ENCODE assay signal across 16 cellular contexts in genomic region chr3:54215521-54215920, GRCh38.
DNase-seq lines count a peak whose midpoint lies in the region.
"Had no signal": no experiment of that assay in that cellular context is flagged by ENCODE, and none has a peak within 500 bp of the region (broad histone marks: within the 10 kb centered on the region; RNA-seq: fewer than 3 reads in every experiment).

No MANE protein-coding gene starts in this region.

- no peak overlapping the region for H4K8ac ChIP-seq in mesendoderm (ENCODE audit: low read depth, low read length)

- H2AK5ac ChIP-seq in mesendoderm (ENCODE audit: low read length): no peak overlapping the region

- DNase-seq in HK-2 (ENCODE audit: unreplicated experiment): peak; percentile 4
- DNase-seq in kidney glomerular epithelial cell (lab: John Stamatoyannopoulos, UW): peak; percentile 2
- no peak for DNase-seq in mesendoderm
- DNase-seq in renal cortical epithelial cell (ENCODE audit: low read depth): peak; percentile 55
- no peak for DNase-seq in iPS-NIHi11 (ENCODE audit: low spot score)
- DNase-seq in stimulated activated CD4-positive, alpha-beta T cell treated with anti-CD3 and anti-CD28 coated beads, Interleukin-1b, Interleukin-23, amount 100 ng/mL, for 48 hours: no peak
- no peak for DNase-seq in DMS53 (lab: John Stamatoyannopoulos, UW)
- DNase-seq: Caco-2; CD4-positive, CD25-positive, alpha-beta regulatory T cell; CD8-positive, alpha-beta T cell; DMS153; DND-41; H9 had no signal

- H2BK15ac ChIP-seq in mesendoderm (replicated peaks; ENCODE audit: low read depth): no peak overlapping the region

- H3K27me3 ChIP-seq in mesendoderm (ENCODE audit: insufficient read depth, low read length, poor library complexity): no peaks in the 10 kb centered on the region
- H3K27me3 ChIP-seq: BLaER1 had no signal

- no peak overlapping the region for H3K4me2 ChIP-seq in mesendoderm (ENCODE audit: low read length)
- H3K4me2 ChIP-seq: BLaER1, GM23338 had no signal

- H3K79me2 ChIP-seq in mesendoderm (ENCODE audit: control insufficient read depth, insufficient read depth, low read length): no peaks in the 10 kb centered on the region

- H3K18ac ChIP-seq in mesendoderm (ENCODE audit: low read length): no peak overlapping the region

- H3K4ac ChIP-seq in mesendoderm (ENCODE audit: low read depth, low read length): no peak overlapping the region

- no peaks in the 10 kb centered on the region for H3K4me1 ChIP-seq in mesendoderm (ENCODE audit: control insufficient read depth, low read depth, low read length)
- H3K4me1 ChIP-seq: Caco-2 had no signal

- H3K79me1 ChIP-seq in mesendoderm (ENCODE audit: low read length): no peaks in the 10 kb centered on the region

- no peak overlapping the region for H3K9ac ChIP-seq in mesendoderm (ENCODE audit: low read length)
- H3K9ac ChIP-seq: BLaER1 had no signal

- peak overlapping the region; percentile 6 for H3K56ac ChIP-seq in mesendoderm (ENCODE audit: low read length)

- H3K23ac ChIP-seq in mesendoderm (ENCODE audit: low read length): no peak overlapping the region

- H3K4me3 ChIP-seq in mesendoderm (ENCODE audit: low read length): no peak overlapping the region
- H3K4me3 ChIP-seq: BLaER1, GM23338 had no signal

- no peak overlapping the region for H2BK5ac ChIP-seq in mesendoderm (ENCODE audit: low read length)

- H4K5ac ChIP-seq in mesendoderm (ENCODE audit: low read length): no peak overlapping the region

- H3K36me3 ChIP-seq in mesendoderm (ENCODE audit: control insufficient read depth, insufficient read depth, low read length): no peaks in the 10 kb centered on the region
- H3K36me3 ChIP-seq: BLaER1 had no signal

- no peak overlapping the region for H2BK120ac ChIP-seq in mesendoderm (ENCODE audit: low read depth, low read length)

- no CpG with 5 or more reads among the region's 5 CpGs for WGBS in mesendoderm (ENCODE audit: extremely low coverage, insufficient coverage, low lambda C conversion rate)

- H3K27ac ChIP-seq in mesendoderm (ENCODE audit: low read depth, low read length): no peak overlapping the region
- H3K27ac ChIP-seq: BLaER1, C4-2B had no signal

Comparison
In these comparisons a context has a peak if more than half of its experiments do, and no peak if none do; other contexts are left out.
1. DNase-seq: peak in HK-2 (single experiment), kidney glomerular epithelial cell (single experiment) and renal cortical epithelial cell (single experiment); none in mesendoderm (single experiment), iPS-NIHi11 (single experiment), stimulated activated CD4-positive, alpha-beta T cell treated with anti-CD3 and anti-CD28 coated beads, Interleukin-1b, Interleukin-23, amount 100 ng/mL, for 48 hours (single experiment) and DMS53 (single experiment).